ENCODE assay signal across 1 cellular context in genomic region chr2:44120428-44120827, GRCh38.
TF ChIP-seq lines count a peak whose summit lies in the region.

No MANE protein-coding gene starts in this region.

TF ChIP-seq in GM23338, 12 proteins besides CTCF, POLR2A, EP300 and RAD21 (continued from another document):
- no peak for TF ChIP-seq ZNF462 (CRISPR knock-in tag; IDR thresholded peaks at IDR 0.05)
- no peak for TF ChIP-seq STAT1 (IDR thresholded peaks at IDR 0.05; ENCODE audit: unreplicated experiment)
- TF ChIP-seq EZH2 (IDR thresholded peaks at IDR 0.05; ENCODE audit: low read depth, unreplicated experiment) = no peak
- TF ChIP-seq POLR2AphosphoS5 (IDR thresholded peaks at IDR 0.05; ENCODE audit: low read depth) = no peak
- TF ChIP-seq ZNF114 (CRISPR knock-in tag; IDR thresholded peaks at IDR 0.05) = no peak
- no peak for TF ChIP-seq EZH2phosphoT487 (IDR thresholded peaks at IDR 0.05; ENCODE audit: unreplicated experiment)
- no peak for TF ChIP-seq CREB1 (CRISPR knock-in tag; IDR thresholded peaks at IDR 0.05; ENCODE audit: low read depth)
- TF ChIP-seq JUNB (IDR thresholded peaks at IDR 0.05; ENCODE audit: unreplicated experiment) = no peak
TF ChIP-seq in GM23338: peak in this region for 0.
